ENCODE assay signal across 8 cellular contexts in genomic region chr19:11197291-11198174, GRCh38. TPM values are rescaled to one million over a fixed set of nuclear protein-coding genes. Genes with fewer than 3 reads are reported as not detected.
DNase-seq lines count a peak whose midpoint lies in the region; ATAC-seq and TF ChIP-seq lines count a peak whose summit lies in the region.

Gene KANK2, minus strand, starts transcription at chr19:11197545. Its CDS starts 3,034 bp downstream, at chr19:11194511.

- peak; percentile 77 for ATAC-seq in HG03280 (IDR thresholded peaks at IDR 0.05; ENCODE audit: unreplicated experiment)
- peak; percentile 83 to 93 (median 86) for ATAC-seq in right lobe of liver

- H3K27me3 Mint-ChIP-seq in activated CD4-positive, alpha-beta memory T cell treated with anti-CD3 and anti-CD28 coated beads for 36 hours: peaks cover 15% of the 10 kb centered on the region

- CTCF ChIA-PET in AG04449 (lab: Yijun Ruan, JAX): interaction anchor here (1.0 to 2.9 kb wide), 5 partner anchors 60 to 161 kb away, joined by 3 to 15 read pairs (median 11); no protein-coding TSS in a partner anchor
- CTCF ChIA-PET in activated CD4-positive, alpha-beta memory T cell treated with anti-CD3 and anti-CD28 coated beads for 36 hours (lab: Charles Lee): interaction anchor here (0.7 to 1.4 kb wide), 4 partner anchors 60 to 285 kb away, joined by 3 to 4 read pairs (median 4); no protein-coding TSS in a partner anchor

- no peaks in the 10 kb centered on the region for H3K9me3 Mint-ChIP-seq in activated CD4-positive, alpha-beta memory T cell treated with anti-CD3 and anti-CD28 coated beads for 36 hours

- H3K4me3 ChIP-seq in AG04449 (ENCODE audit: low read depth, low read length): peak within 1 kb of the TSS; percentile 95
- peak within 1 kb of the TSS; percentile 48 to 82 (median 68) for H3K4me3 ChIP-seq in dorsolateral prefrontal cortex
- H3K4me3 ChIP-seq in right lobe of liver: peak within 1 kb of the TSS; percentile 58 to 64 (median 62)

- DNase-seq in AG04449 (ENCODE audit: low read depth, low spot score): no peak
- DNase-seq in NCI-H526 treated with DMSO at 0.1 percent for 48 hours (lab: John Stamatoyannopoulos, UW): peak; percentile 55
- peak; percentile 82 for DNase-seq in activated CD4-positive, alpha-beta memory T cell treated with anti-CD3 and anti-CD28 coated beads for 36 hours
- peak; percentile 36 to 87 (median 64) for DNase-seq in dorsolateral prefrontal cortex
- DNase-seq in right lobe of liver: peak; percentile 91 to 93 (median 92)
- DNase-seq in stimulated activated CD4-positive, alpha-beta T cell treated with anti-CD3 and anti-CD28 coated beads, Interleukin-4, amount 100 ng/mL, for 24 hours: peak; percentile 70

- H3K27me3 ChIP-seq in dorsolateral prefrontal cortex: no peaks in the 10 kb centered on the region
- H3K27me3 ChIP-seq in right lobe of liver: no peaks in the 10 kb centered on the region

- no peaks in the 10 kb centered on the region for H3K9me3 ChIP-seq in right lobe of liver

- intact Hi-C loops in activated CD4-positive, alpha-beta memory T cell treated with anti-CD3 and anti-CD28 coated beads for 36 hours (cut with micrococcal nuclease): loop anchor here (5.0 kb wide), 1 partner anchor 40 kb away; the partner anchor contains the start of gene SPC24
- intact Hi-C loops in dorsolateral prefrontal cortex (cut with DNase I): loop anchor here in 1 of 2 donors (5.0 kb wide), 1 partner anchor 40 kb away; the partner anchor contains the start of gene SPC24
- intact Hi-C loops in right lobe of liver (cut with DNase I): no loop called here

- TF ChIP-seq CTCF in AG04449 (IDR thresholded peaks at IDR 0.05; ENCODE audit: insufficient read depth, low read length, missing control alignments): no peak
- peak in 19 of 56 donors; percentile 6 to 44 (median 23) for TF ChIP-seq CTCF in dorsolateral prefrontal cortex (IDR thresholded peaks at IDR 0.05 in 54 of 56, conservative IDR thresholded peaks at IDR 0.05 in 2 of 56; ENCODE audit: low read depth in 1 of 56, partially characterized antibody in 56 of 56)
- TF ChIP-seq CTCF in right lobe of liver (IDR thresholded peaks at IDR 0.05): peak in 2 of 4 donors; percentile 23 to 26

- H3K36me3 Mint-ChIP-seq in activated CD4-positive, alpha-beta memory T cell treated with anti-CD3 and anti-CD28 coated beads for 36 hours: no peaks in the 10 kb centered on the region

- WGBS in right lobe of liver (ENCODE audit: insufficient coverage, low coverage, low lambda C conversion rate, missing lambda C conversion rate): 2% methylated on average over 4 of the region's 78 CpGs

- no peak within 1 kb of the TSS for H3K27ac Mint-ChIP-seq in activated CD4-positive, alpha-beta memory T cell treated with anti-CD3 and anti-CD28 coated beads for 36 hours

- TF ChIP-seq POLR2A in GM18951 (IDR thresholded peaks at IDR 0.05; ENCODE audit: extremely low read depth, insufficient read depth, insufficient read length): peak; percentile 62
- peak; percentile 78 for TF ChIP-seq POLR2A in right lobe of liver (IDR thresholded peaks at IDR 0.05)

- in situ Hi-C loops in GM18951 (cut with MboI; ENCODE audit: low sequenced_read_pairs, unreplicated experiment): no loop called here

- H3K27ac ChIP-seq in dorsolateral prefrontal cortex (peak within 1 kb of the TSS in 58 of 59 donors; percentile 36 to 92 (median 80)), right lobe of liver (peak within 1 kb of the TSS; percentile 72 to 85 (median 72))

- peaks cover 0 to 25% (median 8%) of the 10 kb centered on the region in 4 donors for H3K4me1 ChIP-seq in right lobe of liver

- H3K36me3 ChIP-seq in right lobe of liver: peaks cover 0 to 13% (median 2%) of the 10 kb centered on the region in 4 donors

- peak within 1 kb of the TSS; percentile 66 for H3K4me3 Mint-ChIP-seq in activated CD4-positive, alpha-beta memory T cell treated with anti-CD3 and anti-CD28 coated beads for 36 hours

- H3K4me1 Mint-ChIP-seq in activated CD4-positive, alpha-beta memory T cell treated with anti-CD3 and anti-CD28 coated beads for 36 hours (ENCODE audit: low read depth): peaks cover 8% of the 10 kb centered on the region

- POLR2A ChIA-PET in AG04449 (lab: Yijun Ruan, JAX): interaction anchor here (0.6 to 1.4 kb wide), 3 partner anchors 40 to 59 kb away, joined by 3 to 4 read pairs (median 4); no protein-coding TSS in a partner anchor
- POLR2A ChIA-PET in activated CD4-positive, alpha-beta memory T cell treated with anti-CD3 and anti-CD28 coated beads for 36 hours (lab: Charles Lee): interaction anchor here (0.7 kb wide), 1 partner anchor 557 kb away, joined by 4 read pairs; no protein-coding TSS in a partner anchor

RNA-seq across cellular contexts. Expression of gene KANK2, which starts in this region (rescaled TPM):
- 1 to 10 TPM; 2.0 to 2.5 TPM for total RNA-seq in activated CD4-positive, alpha-beta memory T cell treated with anti-CD3 and anti-CD28 coated beads for 36 hours
- total RNA-seq in dorsolateral prefrontal cortex: 10 to 100 TPM; 13.8 to 97.3 (median 30.1) TPM
- 10 to 100 TPM; 36.3 to 65.4 (median 50.4) TPM for total RNA-seq in right lobe of liver

Comparison
In these comparisons a context has a peak if more than half of its experiments do, and no peak if none do; other contexts are left out.
1. RNA of gene KANK2 (total RNA-seq): 36.3 to 65.4 TPM in right lobe of liver and 13.8 to 97.3 TPM in dorsolateral prefrontal cortex; 2.0 to 2.5 TPM in activated CD4-positive, alpha-beta memory T cell treated with anti-CD3 and anti-CD28 coated beads for 36 hours; every median in the first group is over 4 times any median in the second.
2. Peak in every context shown above with its lines, with median percentiles within 50 percentile points of each other: H3K4me3 ChIP-seq.